13 cellular contexts compared by ENCODE assay signal in genomic region chr20:38043512-38044300, GRCh38. TPM values are rescaled to one million over a fixed set of nuclear protein-coding genes. Genes with fewer than 3 reads are reported as not detected.
DNase-seq lines count a peak whose midpoint lies in the region; ATAC-seq, FAIRE-seq and TF ChIP-seq lines count a peak whose summit lies in the region.
"Had no signal": no experiment of that assay in that cellular context is flagged by ENCODE, and none has a peak within 500 bp of the region (broad histone marks: within the 10 kb centered on the region; RNA-seq: fewer than 3 reads in every experiment).

No MANE protein-coding gene starts in this region.

- H3K9me1 ChIP-seq in K562 (ENCODE audit: control insufficient read depth, insufficient read depth, low read length), result no peaks in the 10 kb centered on the region

- CTCF ChIA-PET in K562 (lab: Yijun Ruan, JAX; ENCODE audit: low intra/inter-chr PET ratio), result no interaction called here
- CTCF ChIA-PET in naive thymus-derived CD4-positive, alpha-beta T cell (lab: Charles Lee), result interaction anchor here (0.7 kb wide), 1 partner anchor 17 kb away, joined by 3 read pairs; no protein-coding TSS in a partner anchor

- TF ChIP-seq POLR2A in NB4 (IDR thresholded peaks at IDR 0.05; ENCODE audit: extremely low read depth, insufficient read length), result no peak
- no peak for TF ChIP-seq POLR2A in K562 (conservative IDR thresholded peaks at IDR 0.05)
- TF ChIP-seq POLR2A in sigmoid colon (IDR thresholded peaks at IDR 0.05), result no peak

- POLR2A ChIA-PET in K562 (lab: Yijun Ruan, JAX), result interaction anchor here (1.0 to 2.8 kb wide), 4 partner anchors 9 to 827 kb away, joined by 3 to 19 read pairs (median 6); partner anchors contain the start of genes RPRD1B and TTI1
- POLR2A ChIA-PET in naive thymus-derived CD4-positive, alpha-beta T cell (lab: Charles Lee), result interaction anchor here (0.6 to 1.0 kb wide), 2 partner anchors 10 kb away, joined by 3 to 5 read pairs; partner anchors contain the start of genes RPRD1B and TTI1

- no peak overlapping the region for H2AFZ ChIP-seq in K562 (ENCODE audit: low read depth, low read length)

- peak overlapping the region in 5 of 9 donors; percentile 23 to 76 (median 59) for H3K27ac Mint-ChIP-seq in naive thymus-derived CD4-positive, alpha-beta T cell

- TF ChIP-seq CTCF in AG10803 (conservative IDR thresholded peaks at IDR 0.05; ENCODE audit: low read length) (peak; percentile 14), NB4 (IDR thresholded peaks at IDR 0.05; ENCODE audit: low read depth, low read length) (no peak), K562 (IDR thresholded peaks at IDR 0.05 in 2 of 3, conservative IDR thresholded peaks at IDR 0.05 in 1 of 3; ENCODE audit: insufficient read depth in 2 of 3, low read depth in 1 of 3, low read length in 3 of 3) (no peak), D721Med (IDR thresholded peaks at IDR 0.05; ENCODE audit: insufficient read depth, missing control alignments) (no peak), sigmoid colon (IDR thresholded peaks at IDR 0.05) (no peak)

- H3K27me3 ChIP-seq in K562 (ENCODE audit: control insufficient read depth in 2 of 2, insufficient read depth in 2 of 2, low read length in 2 of 2) (no peaks in the 10 kb centered on the region), sigmoid colon (no peaks in the 10 kb centered on the region)
- no peaks in the 10 kb centered on the region for H3K27me3 ChIP-seq in naive thymus-derived CD4-positive, alpha-beta T cell (ENCODE audit: control insufficient read depth in 2 of 2, insufficient read depth in 2 of 2, low read length in 2 of 2)
- H3K27me3 ChIP-seq: right atrium auricular region had no signal

- no peaks in the 10 kb centered on the region; the same call in 1 of the 2 replicates for H4K20me1 ChIP-seq in K562 (replicated peaks; ENCODE audit: control insufficient read depth, insufficient read depth, low read length)

- H3K27me3 Mint-ChIP-seq in naive thymus-derived CD4-positive, alpha-beta T cell, result no peaks in the 10 kb centered on the region

- ATAC-seq in K562, result no peak
- peak; percentile 38 for ATAC-seq in naive thymus-derived CD4-positive, alpha-beta T cell
- no peak for ATAC-seq in GM18498 (IDR thresholded peaks at IDR 0.05; ENCODE audit: unreplicated experiment)
- no peak for ATAC-seq in HG03108 (IDR thresholded peaks at IDR 0.05; ENCODE audit: unreplicated experiment)

- 85% methylated on average over 10 of the region's 10 CpGs for WGBS in K562 (ENCODE audit: insufficient coverage, low coverage, missing lambda C conversion rate)
- 92 to 94% methylated on average over 10 of the region's 10 CpGs for WGBS in sigmoid colon, 2 donors

- no peak overlapping the region for H3K9ac ChIP-seq in K562 (ENCODE audit: insufficient read depth in 1 of 2, low read depth in 2 of 2, low read length in 2 of 2)
- H3K9ac ChIP-seq: KMS-11 had no signal

- peaks cover 96% of the 10 kb centered on the region for H3K36me3 ChIP-seq in K562 (ENCODE audit: control insufficient read depth, insufficient read depth, low read length)
- H3K36me3 ChIP-seq in naive thymus-derived CD4-positive, alpha-beta T cell (ENCODE audit: control insufficient read depth in 2 of 3, insufficient read depth in 3 of 3, low read length in 3 of 3), result peaks cover 3 to 48% (median 15%) of the 10 kb centered on the region in 3 experiments
- peaks cover 0 to 70% (median 13%) of the 10 kb centered on the region in 4 donors for H3K36me3 ChIP-seq in sigmoid colon

- no TSS peak for BruUV-seq in K562 (replicated peaks; lab: Mats Ljungman, UMichigan)

- no peaks in the 10 kb centered on the region for H3K9me3 ChIP-seq in K562 (replicated peaks; ENCODE audit: control insufficient read depth, insufficient read depth, low read depth, low read length)
- H3K9me3 ChIP-seq in naive thymus-derived CD4-positive, alpha-beta T cell (ENCODE audit: control insufficient read depth in 2 of 3, low read length in 3 of 3), result no peaks in the 10 kb centered on the region
- H3K9me3 ChIP-seq in sigmoid colon, result no peaks in the 10 kb centered on the region
- H3K9me3 ChIP-seq: right atrium auricular region, thoracic aorta had no signal

- H3K4me3 ChIP-seq in AG10803 (ENCODE audit: low read length) (no peak overlapping the region), NB4 (ENCODE audit: low read depth, low read length) (no peak overlapping the region), K562 (no peak overlapping the region), sigmoid colon (no peak overlapping the region)
- no peak overlapping the region for H3K4me3 ChIP-seq in naive thymus-derived CD4-positive, alpha-beta T cell (ENCODE audit: low read length)
- H3K4me3 ChIP-seq: right atrium auricular region, thoracic aorta had no signal

- peak overlapping the region in 3 of 10 donors; percentile 10 to 17 (median 14) for H3K4me3 Mint-ChIP-seq in naive thymus-derived CD4-positive, alpha-beta T cell

- H3K79me2 ChIP-seq in K562 (ENCODE audit: control insufficient read depth, insufficient read depth, low read length), result peaks cover 72% of the 10 kb centered on the region

- DNase-seq in AG10803 (ENCODE audit: low read depth) (peak; percentile 51), NB4 (ENCODE audit: low read depth) (peak; percentile 8), K562 (ENCODE audit: extremely low read depth in 1 of 4, low spot score in 3 of 4) (no peak), D721Med (ENCODE audit: insufficient read length, low spot score) (no peak), sigmoid colon (no peak)
- DNase-seq in naive thymus-derived CD4-positive, alpha-beta T cell, result no peak
- DNase-seq: activated gamma-delta T cell, RPMI8226 had no signal

- no peaks in the 10 kb centered on the region for H3K9me3 Mint-ChIP-seq in naive thymus-derived CD4-positive, alpha-beta T cell

- H3K27ac ChIP-seq in K562 (ENCODE audit: extremely low read depth, low read depth, low read length) (no peak overlapping the region), sigmoid colon (no peak overlapping the region)
- no peak overlapping the region for H3K27ac ChIP-seq in naive thymus-derived CD4-positive, alpha-beta T cell (ENCODE audit: low read depth, low read length)
- H3K27ac ChIP-seq: KMS-11, right atrium auricular region, thoracic aorta had no signal

- no peak overlapping the region for H3K4me2 ChIP-seq in K562 (ENCODE audit: insufficient read depth, low read length)
- H3K4me2 ChIP-seq: KMS-11 had no signal

- no peak for TF ChIP-seq RAD21 in K562 (CRISPR knock-in tag; conservative IDR thresholded peaks at IDR 0.05 in 1 of 2, IDR thresholded peaks at IDR 0.05 in 1 of 2)

- intact Hi-C loops in K562 (cut with micrococcal nuclease), result no loop called here
- intact Hi-C loops in naive thymus-derived CD4-positive, alpha-beta T cell (cut with micrococcal nuclease), result no loop called here
- intact Hi-C loops in sigmoid colon (cut with DNase I), result no loop called here

- H3K4me1 ChIP-seq in K562 (replicated peaks in 1 of 2; ENCODE audit: control insufficient read depth in 2 of 2, insufficient read depth in 2 of 2, low read length in 2 of 2), result no peaks in the 10 kb centered on the region
- peaks cover 0 to 3% of the 10 kb centered on the region in 2 donors for H3K4me1 ChIP-seq in naive thymus-derived CD4-positive, alpha-beta T cell (ENCODE audit: control insufficient read depth in 2 of 2, insufficient read depth in 2 of 2, low read length in 2 of 2)
- peaks cover 0 to 14% (median 4%) of the 10 kb centered on the region in 4 donors for H3K4me1 ChIP-seq in sigmoid colon

- no peak for TF ChIP-seq EP300 in K562 (IDR thresholded peaks at IDR 0.05; ENCODE audit: low read length)
- no peak for TF ChIP-seq EP300 in sigmoid colon (IDR thresholded peaks at IDR 0.05)

- in situ Hi-C loops in K562 (cut with MboI), result no loop called here

- H3K36me3 Mint-ChIP-seq in naive thymus-derived CD4-positive, alpha-beta T cell, result peaks cover 7 to 47% (median 17%) of the 10 kb centered on the region in 5 donors

- peaks cover 17 to 66% (median 44%) of the 10 kb centered on the region in 7 donors for H3K4me1 Mint-ChIP-seq in naive thymus-derived CD4-positive, alpha-beta T cell

- no peak for FAIRE-seq in K562 (lab: Jason Lieb, UNC)
- FAIRE-seq in D721Med (lab: Jason Lieb, UNC), result no peak

RNA-seq across cellular contexts. Expression of gene RPRD1B, which starts 10.2 kb away (rescaled TPM):
- total RNA-seq in K562 (2011; cell fraction: chromatin; rRNA removed; ENCODE audit: low replicate concordance), result 55.4 and 146 TPM in 2 replicates
- 28.3 and 40.1 TPM in 2 replicates for total RNA-seq in K562 (2011; cell fraction: nucleolus; rRNA removed)
- 75.1 and 120 TPM in 2 replicates for total RNA-seq in K562 (2011; cell fraction: nucleoplasm; rRNA removed)
- total RNA-seq in K562 (2014; rRNA removed) (24.4 and 28.0 TPM in 2 replicates), K562 (2014; rRNA removed; fragmentation: Illumina TruSeq; extraction: Trizol) (21.8 and 24.4 TPM in 2 replicates), K562 (2015; rRNA removed; fragmentation: Illumina TruSeq; extraction: Trizol) (23.0 and 24.2 TPM in 2 replicates), K562 (2021) (34.8 and 36.9 TPM in 2 replicates), sigmoid colon (10 to 100 TPM; 27.2 to 31.9 (median 29.7) TPM)
- polyA plus RNA-seq in K562 (2011; rRNA removed) (29.5 and 39.2 TPM in 2 replicates), K562 (2014; fragmentation: Illumina TruSeq; extraction: Trizol) (30.5 and 43.0 TPM in 2 replicates), K562 (2014; fragmentation: Nextera tagmentation; extraction: Ambion mirVana) (1 to 10 TPM; 5.5 to 8.2 TPM), K562 (2014; rRNA removed) (30.4 and 35.4 TPM in 2 replicates), sigmoid colon (10 to 100 TPM; 10.2 to 17.0 (median 12.3) TPM)
- 21.4 and 25.5 TPM in 2 replicates for polyA plus RNA-seq in K562 (2011; cell fraction: cytosol; rRNA removed)
- 27.3 and 36.1 TPM in 2 replicates for polyA plus RNA-seq in K562 (2011; cell fraction: nucleus; rRNA removed)
- polyA plus RNA-seq in K562 (2012), result 18.9 and 19.1 TPM in 2 replicates
- 39.0 and 39.6 TPM in 2 replicates for polyA minus RNA-seq in K562 (2011; rRNA and poly(A)+ RNA removed)
- polyA minus RNA-seq in K562 (2011; cell fraction: cytosol; rRNA and poly(A)+ RNA removed), result 26.3 and 34.9 TPM in 2 replicates
- polyA minus RNA-seq in K562 (2011; cell fraction: nucleus; rRNA and poly(A)+ RNA removed), result 40.5 and 59.6 TPM in 2 replicates
- 10 to 100 TPM; 43.5 to 49.1 (median 45.5) TPM for total RNA-seq in naive thymus-derived CD4-positive, alpha-beta T cell
- 1 to 10 TPM; 3.4 to 9.4 TPM for polyA plus RNA-seq in naive thymus-derived CD4-positive, alpha-beta T cell

RNA-seq across cellular contexts. Expression of gene TTI1, which starts 10.4 kb away (rescaled TPM):
- 58.0 and 101 TPM in 2 replicates for total RNA-seq in K562 (2011; cell fraction: chromatin; rRNA removed; ENCODE audit: low replicate concordance)
- total RNA-seq in K562 (2011; cell fraction: nucleolus; rRNA removed), result 38.5 and 41.2 TPM in 2 replicates
- total RNA-seq in K562 (2011; cell fraction: nucleoplasm; rRNA removed), result 56.0 and 65.7 TPM in 2 replicates
- total RNA-seq in K562 (2014; rRNA removed), result 27.5 and 35.0 TPM in 2 replicates
- 47.8 and 48.8 TPM in 2 replicates for total RNA-seq in K562 (2014; rRNA removed; fragmentation: Illumina TruSeq; extraction: Trizol)
- total RNA-seq in K562 (2015; rRNA removed; fragmentation: Illumina TruSeq; extraction: Trizol), result 38.1 and 39.4 TPM in 2 replicates
- 44.5 and 45.8 TPM in 2 replicates for total RNA-seq in K562 (2021)
- 47.2 and 55.1 TPM in 2 replicates for polyA plus RNA-seq in K562 (2011; rRNA removed)
- polyA plus RNA-seq in K562 (2011; cell fraction: cytosol; rRNA removed), result 35.5 and 44.3 TPM in 2 replicates
- polyA plus RNA-seq in K562 (2011; cell fraction: nucleus; rRNA removed), result 34.9 and 43.0 TPM in 2 replicates
- polyA plus RNA-seq in K562 (2012), result 31.4 and 37.6 TPM in 2 replicates
- polyA plus RNA-seq in K562 (2014; fragmentation: Illumina TruSeq; extraction: Trizol), result 43.1 and 47.5 TPM in 2 replicates
- 10 to 100 TPM in 1 of 2 experiments, 1 to 10 TPM in 1; 9.8 to 23.5 TPM for polyA plus RNA-seq in K562 (2014; fragmentation: Nextera tagmentation; extraction: Ambion mirVana)
- polyA plus RNA-seq in K562 (2014; rRNA removed), result 29.4 and 33.7 TPM in 2 replicates
- polyA minus RNA-seq in K562 (2011; rRNA and poly(A)+ RNA removed), result 95.8 and 118 TPM in 2 replicates
- 32.4 and 42.9 TPM in 2 replicates for polyA minus RNA-seq in K562 (2011; cell fraction: cytosol; rRNA and poly(A)+ RNA removed)
- polyA minus RNA-seq in K562 (2011; cell fraction: nucleus; rRNA and poly(A)+ RNA removed), result 49.7 and 83.2 TPM in 2 replicates
- total RNA-seq in naive thymus-derived CD4-positive, alpha-beta T cell, result 10 to 100 TPM; 15.9 to 29.8 (median 25.3) TPM
- 10 to 100 TPM; 15.0 to 25.0 TPM for polyA plus RNA-seq in naive thymus-derived CD4-positive, alpha-beta T cell
- total RNA-seq in sigmoid colon, result 10 to 100 TPM in 3 of 4 donors, 1 to 10 TPM in 1; 9.6 to 11.7 (median 11.0) TPM
- 10 to 100 TPM in 1 of 3 donors, 1 to 10 TPM in 2; 2.4 to 11.3 (median 4.4) TPM for polyA plus RNA-seq in sigmoid colon

Comparison
In these comparisons a context has a peak if more than half of its experiments do, and no peak if none do; other contexts are left out.
1. DNase-seq: peak in AG10803 (single experiment) and NB4 (single experiment); none in K562 (0 of 4), naive thymus-derived CD4-positive, alpha-beta T cell (0 of 9), D721Med (single experiment) and sigmoid colon (single experiment).